1 cellular context compared by ENCODE assay signal in genomic region chr2:43579275-43579981, GRCh38.
TF ChIP-seq lines count a peak whose summit lies in the region.

No MANE protein-coding gene starts in this region.

TF ChIP-seq in K562, 482 proteins besides CTCF, POLR2A, EP300 and RAD21:
- peak; percentile 14; the same call in 1 of the 2 replicates for TF ChIP-seq RFX1 (IDR thresholded peaks at IDR 0.05)
- TF ChIP-seq VEZF1 (CRISPR knock-in tag; IDR thresholded peaks at IDR 0.05) = no peak
